In the genomic region with DNA sequence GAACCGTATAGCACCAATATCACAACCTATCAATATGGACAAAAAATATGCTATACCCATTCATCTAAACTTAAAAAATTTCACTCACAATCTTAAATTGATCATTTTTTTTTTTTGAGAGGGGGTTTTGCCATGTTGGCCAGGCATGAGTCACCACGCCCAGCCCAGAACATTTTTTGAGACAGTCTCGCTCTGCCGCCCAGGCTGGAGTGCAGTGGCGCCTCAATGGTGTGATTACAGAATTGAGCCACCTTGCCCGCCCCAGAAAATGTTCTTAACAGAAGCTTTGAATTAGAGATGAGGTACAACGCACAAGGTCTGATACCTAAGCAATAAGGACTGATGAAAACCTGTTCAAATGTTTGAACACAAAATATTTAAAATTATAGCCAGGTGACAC, we compare ENCODE assay signal across 1 cellular context.
TF ChIP-seq lines count a peak whose summit lies in the region.

No MANE protein-coding gene starts in this region.

TF ChIP-seq in HepG2, 621 proteins besides CTCF, POLR2A, EP300 and RAD21:
- TF ChIP-seq RBM39 (IDR thresholded peaks at IDR 0.05; ENCODE audit: low read depth, low read length, poor library complexity, severe bottlenecking): no peak
- TF ChIP-seq, protein P1, sequence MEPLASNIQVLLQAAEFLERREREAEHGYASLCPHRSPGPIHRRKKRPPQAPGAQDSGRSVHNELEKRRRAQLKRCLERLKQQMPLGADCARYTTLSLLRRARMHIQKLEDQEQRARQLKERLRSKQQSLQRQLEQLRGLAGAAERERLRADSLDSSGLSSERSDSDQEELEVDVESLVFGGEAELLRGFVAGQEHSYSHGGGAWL (CRISPR knock-in tag; IDR thresholded peaks at IDR 0.05): no peak
- no peak for TF ChIP-seq SOX5 (CRISPR knock-in tag; IDR thresholded peaks at IDR 0.05; ENCODE audit: borderline replicate concordance)
- TF ChIP-seq, protein P2, sequence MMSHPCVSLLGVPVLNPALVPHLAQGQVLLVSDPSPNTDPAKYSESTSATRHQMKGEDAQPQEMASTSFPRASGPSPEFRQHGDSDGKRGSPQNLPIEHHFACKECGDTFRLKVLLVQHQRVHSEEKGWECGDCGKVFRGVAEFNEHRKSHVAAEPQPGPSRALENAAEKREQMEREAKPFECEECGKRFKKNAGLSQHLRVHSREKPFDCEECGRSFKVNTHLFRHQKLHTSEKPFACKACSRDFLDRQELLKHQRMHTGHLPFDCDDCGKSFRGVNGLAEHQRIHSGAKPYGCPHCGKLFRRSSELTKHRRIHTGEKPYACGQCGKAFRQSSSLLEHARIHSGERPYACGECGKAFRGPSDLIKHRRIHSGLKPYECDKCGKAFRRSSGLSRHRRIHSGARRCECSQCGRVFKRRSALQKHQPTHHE (CRISPR knock-in tag; IDR thresholded peaks at IDR 0.05; ENCODE audit: borderline replicate concordance): no peak
- no peak for TF ChIP-seq FOXO4 (CRISPR knock-in tag; conservative IDR thresholded peaks at IDR 0.05)
- no peak for TF ChIP-seq ZNF326 (CRISPR knock-in tag; IDR thresholded peaks at IDR 0.05; ENCODE audit: borderline replicate concordance)
- no peak for TF ChIP-seq SATB2 (CRISPR knock-in tag; IDR thresholded peaks at IDR 0.05)
- no peak for TF ChIP-seq ASH2L (IDR thresholded peaks at IDR 0.05; ENCODE audit: insufficient read length, low read depth, low read length)
- no peak for TF ChIP-seq HOMEZ (CRISPR knock-in tag; IDR thresholded peaks at IDR 0.05; ENCODE audit: low read depth)
- TF ChIP-seq GATAD2A (CRISPR knock-in tag; IDR thresholded peaks at IDR 0.05): no peak
- TF ChIP-seq TGIF2 (CRISPR knock-in tag; IDR thresholded peaks at IDR 0.05): no peak
- no peak for TF ChIP-seq ZNF879 (CRISPR knock-in tag; IDR thresholded peaks at IDR 0.05)
- no peak for TF ChIP-seq AHR (CRISPR knock-in tag; IDR thresholded peaks at IDR 0.05)
